ENCODE assay signal across 20 cellular contexts in the genomic region with DNA sequence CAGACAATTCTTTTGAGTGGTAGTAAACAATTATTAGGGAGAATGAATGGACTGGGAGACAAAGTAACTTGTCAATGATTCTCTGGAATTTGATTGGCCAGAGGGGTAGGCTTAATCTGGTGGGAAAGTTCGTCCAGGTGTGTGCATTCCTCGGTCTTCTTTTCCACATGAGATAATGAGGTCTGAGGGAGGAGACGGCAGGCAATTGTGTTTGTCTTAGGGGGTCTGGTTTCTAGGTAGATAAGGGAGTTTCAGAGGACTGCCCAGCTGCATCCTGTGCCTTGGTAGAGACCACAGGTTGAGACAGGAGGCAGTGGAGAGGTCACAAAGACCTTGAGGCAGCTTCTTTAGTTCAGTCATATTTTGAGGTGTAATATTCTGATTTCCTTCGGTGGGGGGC.
"Had no signal": no experiment of that assay in that cellular context is flagged by ENCODE, and none has a peak within 500 bp of the region (broad histone marks: within the 10 kb centered on the region; RNA-seq: fewer than 3 reads in every experiment).

No MANE protein-coding gene starts in this region.

- H3K27ac ChIP-seq: neutrophil, pancreas, thoracic aorta, upper lobe of right lung had no signal

- H3K27ac Mint-ChIP-seq: activated CD4-positive, alpha-beta T cell treated with anti-CD3 and anti-CD28 coated beads, Interleukin-2, amount 10 ng/mL, durations not matched to agents 24 days and 14 days; activated CD8-positive, alpha-beta T cell treated with anti-CD3 and anti-CD28 coated beads, Interleukin-2, amount 10 ng/mL, durations not matched to agents 7 days and 5 days; activated naive CD8-positive, alpha-beta T cell treated with anti-CD3 and anti-CD28 coated beads, Interleukin-2, amount 50 U/mL, for 24 hours; activated T-cell treated with anti-CD3 and anti-CD28 coated beads, Interleukin-2, amount 50 U/mL, for 24 hours; activated T-helper 2 cell treated with anti-CD3 and anti-CD28 coated beads, Interferon-gamma antibody, Interleukin-2, Interleukin-4, amounts not matched to agents 10 μg/mL and 5 μg/mL and 100 μg/mL, durations not matched to agents 14 hours and 24 hours and 36 hours; brain; memory B cell; stimulated activated naive B cell treated with anti-CD40 and anti-IgM and Interleukin-4, amounts not matched to agents 10 μg/mL and 1 μg/mL and 100 μg/mL, for 72 hours had no signal

- H3K4me3 ChIP-seq: pancreas, smooth muscle cell, thoracic aorta, upper lobe of right lung had no signal

- H3K36me3 Mint-ChIP-seq: brain; memory B cell; naive thymus-derived CD8-positive, alpha-beta T cell had no signal

- H3K27me3 ChIP-seq: neutrophil, pancreas, upper lobe of right lung had no signal

- H3K9me3 Mint-ChIP-seq: activated CD4-positive, alpha-beta T cell treated with anti-CD3 and anti-CD28 coated beads, Interleukin-2, amount 10 ng/mL, durations not matched to agents 24 days and 14 days; activated naive CD8-positive, alpha-beta T cell treated with anti-CD3 and anti-CD28 coated beads, Interleukin-2, amount 50 U/mL, for 24 hours; activated T-cell treated with anti-CD3 and anti-CD28 coated beads, Interleukin-2, amount 50 U/mL, for 24 hours; activated T-helper 2 cell treated with anti-CD3 and anti-CD28 coated beads, Interferon-gamma antibody, Interleukin-2, Interleukin-4, amounts not matched to agents 10 μg/mL and 5 μg/mL and 100 μg/mL, durations not matched to agents 14 hours and 24 hours and 36 hours; brain; memory B cell; naive thymus-derived CD8-positive, alpha-beta T cell; stimulated activated naive B cell treated with anti-CD40 and anti-IgM and Interleukin-4, amounts not matched to agents 10 μg/mL and 1 μg/mL and 100 μg/mL, for 72 hours had no signal

- H3K4me3 Mint-ChIP-seq: activated CD4-positive, alpha-beta T cell treated with anti-CD3 and anti-CD28 coated beads, Interleukin-2, amount 10 ng/mL, durations not matched to agents 24 days and 14 days; activated CD8-positive, alpha-beta T cell treated with anti-CD3 and anti-CD28 coated beads, Interleukin-2, amount 10 ng/mL, durations not matched to agents 7 days and 5 days; activated naive CD8-positive, alpha-beta T cell treated with anti-CD3 and anti-CD28 coated beads, Interleukin-2, amount 50 U/mL, for 24 hours; activated T-cell treated with anti-CD3 and anti-CD28 coated beads, Interleukin-2, amount 50 U/mL, for 24 hours; brain; memory B cell; naive thymus-derived CD8-positive, alpha-beta T cell; stimulated activated naive B cell treated with anti-CD40 and anti-IgM and Interleukin-4, amounts not matched to agents 10 μg/mL and 1 μg/mL and 100 μg/mL, for 72 hours had no signal

- DNase-seq: activated CD4-positive, alpha-beta T cell treated with anti-CD3 and anti-CD28 coated beads, Interleukin-2, amount 10 ng/mL, durations not matched to agents 24 days and 14 days; activated CD8-positive, alpha-beta T cell treated with anti-CD3 and anti-CD28 coated beads, Interleukin-2, amount 10 ng/mL, durations not matched to agents 7 days and 5 days; activated naive CD4-positive, alpha-beta T cell treated with Interleukin-2 at 50 U/mL for 16 hours; activated naive CD8-positive, alpha-beta T cell treated with anti-CD3 and anti-CD28 coated beads, Interleukin-2, amount 50 U/mL, for 24 hours; activated T-cell treated with anti-CD3 and anti-CD28 coated beads, Interleukin-2, amount 50 U/mL, for 24 hours; anterior cingulate cortex; caudate nucleus; kidney glomerular epithelial cell; left ventricle myocardium superior; naive thymus-derived CD8-positive, alpha-beta T cell; pancreas; stimulated activated CD4-positive, alpha-beta T cell treated with anti-CD3 and anti-CD28 coated beads, Interleukin-4, amount 100 ng/mL, for 4 hours; stimulated activated naive B cell treated with anti-CD40 and anti-IgM and Interleukin-4, amounts not matched to agents 10 μg/mL and 1 μg/mL and 100 μg/mL, for 72 hours; upper lobe of right lung had no signal

- H3K36me3 ChIP-seq: neutrophil, pancreas, thoracic aorta, upper lobe of right lung had no signal

- H3K27me3 Mint-ChIP-seq: activated CD4-positive, alpha-beta T cell treated with anti-CD3 and anti-CD28 coated beads, Interleukin-2, amount 10 ng/mL, durations not matched to agents 24 days and 14 days; activated T-cell treated with anti-CD3 and anti-CD28 coated beads, Interleukin-2, amount 50 U/mL, for 24 hours; brain had no signal

- H3K9me3 ChIP-seq: neutrophil, pancreas, thoracic aorta, upper lobe of right lung had no signal

- H3K4me2 ChIP-seq: smooth muscle cell had no signal
